In genomic region chr6:87092435-87092834, GRCh38 we compare ENCODE assay signal across 24 cellular contexts. TPM values are rescaled to one million over a fixed set of nuclear protein-coding genes. Genes with fewer than 3 reads are reported as not detected.
DNase-seq lines count a peak whose midpoint lies in the region; ATAC-seq and TF ChIP-seq lines count a peak whose summit lies in the region.
"Had no signal": no experiment of that assay in that cellular context is flagged by ENCODE, and none has a peak within 500 bp of the region (broad histone marks: within the 10 kb centered on the region; RNA-seq: fewer than 3 reads in every experiment).

No MANE protein-coding gene starts in this region.

- H3K9ac ChIP-seq in H9 (ENCODE audit: extremely low read depth, insufficient read length, low read length), result no peak overlapping the region
- H3K9ac ChIP-seq: KMS-11 had no signal

- H2BK20ac ChIP-seq in H9 (ENCODE audit: low read depth, low read length, poor library complexity, severe bottlenecking), result no peak overlapping the region

- no peak overlapping the region for H3T11ph ChIP-seq in H9 (ENCODE audit: low read length)

- no peak overlapping the region for H2BK12ac ChIP-seq in H9 (ENCODE audit: insufficient read length, low read depth, low read length)

- H3K56ac ChIP-seq in H9 (ENCODE audit: insufficient read length, low read depth, low read length), result no peak overlapping the region

- no peaks in the 10 kb centered on the region for H3K36me3 Mint-ChIP-seq in H9 (ENCODE audit: insufficient read depth in 1 of 3, low read depth in 3 of 3)
- H3K36me3 Mint-ChIP-seq in HFFc6 (ENCODE audit: low read depth), result no peaks in the 10 kb centered on the region
- no peaks in the 10 kb centered on the region for H3K36me3 Mint-ChIP-seq in WTC11
- no peaks in the 10 kb centered on the region for H3K36me3 Mint-ChIP-seq in nephron progenitor cell (ENCODE audit: low read depth)
- H3K36me3 Mint-ChIP-seq in osteocyte (ENCODE audit: unreplicated experiment), result no peaks in the 10 kb centered on the region
- H3K36me3 Mint-ChIP-seq: CD4-positive, CD25-positive, alpha-beta regulatory T cell; CD8-positive, alpha-beta memory T cell had no signal

- H3K4me3 Mint-ChIP-seq in H9, result no peak overlapping the region
- H3K4me3 Mint-ChIP-seq in HFFc6, result no peak overlapping the region; the same call in 1 of the 2 replicates
- no peak overlapping the region for H3K4me3 Mint-ChIP-seq in WTC11
- no peak overlapping the region for H3K4me3 Mint-ChIP-seq in nephron progenitor cell
- H3K4me3 Mint-ChIP-seq in osteocyte (ENCODE audit: unreplicated experiment), result no peak overlapping the region
- H3K4me3 Mint-ChIP-seq: CD4-positive, CD25-positive, alpha-beta regulatory T cell; CD8-positive, alpha-beta memory T cell had no signal

- no peak overlapping the region for H2BK5ac ChIP-seq in H9 (ENCODE audit: insufficient read length, low read length)

- no peaks in the 10 kb centered on the region for H3K9me3 Mint-ChIP-seq in H9
- no peaks in the 10 kb centered on the region for H3K9me3 Mint-ChIP-seq in HFFc6
- no peaks in the 10 kb centered on the region for H3K9me3 Mint-ChIP-seq in WTC11
- no peaks in the 10 kb centered on the region for H3K9me3 Mint-ChIP-seq in nephron progenitor cell
- no peaks in the 10 kb centered on the region for H3K9me3 Mint-ChIP-seq in osteocyte (ENCODE audit: unreplicated experiment)
- H3K9me3 Mint-ChIP-seq: CD8-positive, alpha-beta memory T cell had no signal

- no peak overlapping the region for H3K18ac ChIP-seq in H9 (ENCODE audit: insufficient read length, low read depth, low read length)

- H3K4me2 ChIP-seq in H9 (ENCODE audit: insufficient read depth, insufficient read length, low read length), result no peak overlapping the region
- H3K4me2 ChIP-seq: KMS-11 had no signal

- H3K27me3 Mint-ChIP-seq in H9 (ENCODE audit: low read depth) (no peaks in the 10 kb centered on the region), HFFc6 (ENCODE audit: insufficient read depth) (peaks cover 3% of the 10 kb centered on the region), WTC11 (ENCODE audit: low read depth) (no peaks in the 10 kb centered on the region), nephron progenitor cell (ENCODE audit: low read depth, poor library complexity) (peaks cover 9% of the 10 kb centered on the region), osteocyte (ENCODE audit: unreplicated experiment) (peaks cover 7% of the 10 kb centered on the region)

- H3K27me3 ChIP-seq in H9 (ENCODE audit: insufficient read depth, low read length) (no peaks in the 10 kb centered on the region), prostate gland (replicated peaks; ENCODE audit: insufficient read depth) (no peaks in the 10 kb centered on the region)

- H3K27ac ChIP-seq in H9 (ENCODE audit: insufficient read length, low read depth, low read length), result no peak overlapping the region
- no peak overlapping the region for H3K27ac ChIP-seq in prostate gland
- H3K27ac ChIP-seq: KMS-11 had no signal

- no peaks in the 10 kb centered on the region for H3K23me2 ChIP-seq in H9 (ENCODE audit: insufficient read length, low read depth, low read length, poor library complexity, severe bottlenecking)

- no peak overlapping the region for H3K23ac ChIP-seq in H9 (ENCODE audit: insufficient read length, low read depth, low read length)

- no peak overlapping the region for H3K4me3 ChIP-seq in prostate gland
- H3K4me3 ChIP-seq: GM12878, HAP-1 had no signal

- intact Hi-C loops in prostate gland (cut with DNase I), result no loop called here

- H3K36me3 ChIP-seq in prostate gland, result no peaks in the 10 kb centered on the region
- H3K36me3 ChIP-seq: BE2C, HAP-1 had no signal

- H3K4me1 Mint-ChIP-seq in H9, result no peaks in the 10 kb centered on the region
- peaks cover 35% of the 10 kb centered on the region for H3K4me1 Mint-ChIP-seq in HFFc6 (ENCODE audit: low read depth)
- H3K4me1 Mint-ChIP-seq in WTC11, result 0 out of 2 replicates have a peak, but pooled peaks cover 5% of the 10 kb centered on the region
- H3K4me1 Mint-ChIP-seq in nephron progenitor cell, result no peaks in the 10 kb centered on the region
- peaks cover 23% of the 10 kb centered on the region for H3K4me1 Mint-ChIP-seq in osteocyte (ENCODE audit: unreplicated experiment)
- H3K4me1 Mint-ChIP-seq: CD4-positive, CD25-positive, alpha-beta regulatory T cell; CD8-positive, alpha-beta memory T cell had no signal

- ATAC-seq in WTC11, result no peak
- ATAC-seq: GM12878, HepG2 had no signal

- DNase-seq in H9, result no peak
- DNase-seq in HFFc6, result no peak
- no peak for DNase-seq in WTC11 (ENCODE audit: low spot score)
- DNase-seq in nephron progenitor cell, result no peak
- DNase-seq in NOMO-1 (lab: John Stamatoyannopoulos, UW; ENCODE audit: unreplicated experiment in 2 of 2), result no peak
- DNase-seq in osteocyte (ENCODE audit: extremely low spot score, unreplicated experiment), result no peak
- DNase-seq in prostate gland (ENCODE audit: low spot score), result no peak
- DNase-seq in epidermal melanocyte (ENCODE audit: insufficient read length, low spot score), result no peak
- DNase-seq: ACHN; BE2C; C1 segment of cervical spinal cord; CD4-positive, CD25-positive, alpha-beta regulatory T cell; CD8-positive, alpha-beta memory T cell; COR-L47; DMS 273 treated with DMSO at 0.1 percent for 48 hours; DMS53; DND-41; EL had no signal

- H2AK5ac ChIP-seq in H9 (ENCODE audit: insufficient read length, low read length), result no peak overlapping the region

- H4K91ac ChIP-seq in H9 (ENCODE audit: insufficient read length, low read depth, low read length), result no peak overlapping the region

- WGBS in H9 (ENCODE audit: extremely low coverage, insufficient read length, low lambda C conversion rate), result no CpG with 5 or more reads among the region's 3 CpGs
- WGBS in prostate gland, result 68% methylated on average over 3 of the region's 3 CpGs

- H3K14ac ChIP-seq in H9 (ENCODE audit: insufficient read depth, low read length), result no peak overlapping the region

- no peak overlapping the region for H2AFZ ChIP-seq in H9 (ENCODE audit: low read length)

- no peaks in the 10 kb centered on the region for H3K9me3 ChIP-seq in H9 (ENCODE audit: control insufficient read depth, low read depth, low read length)
- H3K9me3 ChIP-seq in prostate gland, result no peaks in the 10 kb centered on the region
- H3K9me3 ChIP-seq: BE2C, HAP-1 had no signal

- no peak overlapping the region for H4K8ac ChIP-seq in H9 (replicated peaks; ENCODE audit: insufficient read length, low read depth, low read length)

- no peak overlapping the region for H3K4ac ChIP-seq in H9 (ENCODE audit: low read depth, low read length)

- no peak overlapping the region for H2BK120ac ChIP-seq in H9 (ENCODE audit: low read depth, low read length, poor library complexity, severe bottlenecking)

- POLR2A ChIA-PET in WTC11 (lab: Charles Lee), result no interaction called here

- H4K5ac ChIP-seq in H9 (ENCODE audit: insufficient read length, low read depth, low read length), result no peak overlapping the region

- no peaks in the 10 kb centered on the region for H3K79me2 ChIP-seq in H9 (ENCODE audit: insufficient read depth, low read length)

- no peaks in the 10 kb centered on the region for H4K20me1 ChIP-seq in H9 (ENCODE audit: control insufficient read depth, insufficient read depth, insufficient read length)

- CTCF ChIA-PET in WTC11 (lab: Charles Lee), result interaction anchor here (4.1 kb wide), 1 partner anchor 13 kb away, joined by 33 read pairs; no protein-coding TSS in a partner anchor

- no peak for TF ChIP-seq CTCF in H9 (conservative IDR thresholded peaks at IDR 0.05)
- no peak for TF ChIP-seq CTCF in HFFc6 (IDR thresholded peaks at IDR 0.05)
- no peak for TF ChIP-seq CTCF in WTC11 (IDR thresholded peaks at IDR 0.05)
- TF ChIP-seq CTCF in nephron progenitor cell (IDR thresholded peaks at IDR 0.05), result no peak
- no peak for TF ChIP-seq CTCF in osteocyte (IDR thresholded peaks at IDR 0.05)
- TF ChIP-seq CTCF in prostate gland (IDR thresholded peaks at IDR 0.05), result no peak

- no peak overlapping the region for H2BK15ac ChIP-seq in H9 (ENCODE audit: low read depth, low read length)

- TF ChIP-seq POLR2A in prostate gland (IDR thresholded peaks at IDR 0.05), result no peak

- peak overlapping the region in 2 of 3 experiments; percentile 20 to 26; a peak in 1 of 7 replicates for H3K27ac Mint-ChIP-seq in H9
- H3K27ac Mint-ChIP-seq in HFFc6, result peak overlapping the region; percentile 51
- H3K27ac Mint-ChIP-seq in WTC11, result no peak overlapping the region
- H3K27ac Mint-ChIP-seq in nephron progenitor cell, result peak overlapping the region; percentile 36
- no peak overlapping the region for H3K27ac Mint-ChIP-seq in osteocyte (ENCODE audit: unreplicated experiment)
- H3K27ac Mint-ChIP-seq: CD4-positive, CD25-positive, alpha-beta regulatory T cell; CD8-positive, alpha-beta memory T cell had no signal

- no peaks in the 10 kb centered on the region for H3K79me1 ChIP-seq in H9 (ENCODE audit: insufficient read depth, low read depth, low read length, poor library complexity, severe bottlenecking)

- H3K4me1 ChIP-seq in H9 (ENCODE audit: insufficient read depth, low read length), result no peaks in the 10 kb centered on the region
- no peaks in the 10 kb centered on the region for H3K4me1 ChIP-seq in prostate gland (replicated peaks)
- H3K4me1 ChIP-seq: BE2C, HAP-1 had no signal

TF ChIP-seq in WTC11, 78 proteins besides CTCF, POLR2A, EP300 and RAD21 (continues in another document):
- TF ChIP-seq, protein P1, sequence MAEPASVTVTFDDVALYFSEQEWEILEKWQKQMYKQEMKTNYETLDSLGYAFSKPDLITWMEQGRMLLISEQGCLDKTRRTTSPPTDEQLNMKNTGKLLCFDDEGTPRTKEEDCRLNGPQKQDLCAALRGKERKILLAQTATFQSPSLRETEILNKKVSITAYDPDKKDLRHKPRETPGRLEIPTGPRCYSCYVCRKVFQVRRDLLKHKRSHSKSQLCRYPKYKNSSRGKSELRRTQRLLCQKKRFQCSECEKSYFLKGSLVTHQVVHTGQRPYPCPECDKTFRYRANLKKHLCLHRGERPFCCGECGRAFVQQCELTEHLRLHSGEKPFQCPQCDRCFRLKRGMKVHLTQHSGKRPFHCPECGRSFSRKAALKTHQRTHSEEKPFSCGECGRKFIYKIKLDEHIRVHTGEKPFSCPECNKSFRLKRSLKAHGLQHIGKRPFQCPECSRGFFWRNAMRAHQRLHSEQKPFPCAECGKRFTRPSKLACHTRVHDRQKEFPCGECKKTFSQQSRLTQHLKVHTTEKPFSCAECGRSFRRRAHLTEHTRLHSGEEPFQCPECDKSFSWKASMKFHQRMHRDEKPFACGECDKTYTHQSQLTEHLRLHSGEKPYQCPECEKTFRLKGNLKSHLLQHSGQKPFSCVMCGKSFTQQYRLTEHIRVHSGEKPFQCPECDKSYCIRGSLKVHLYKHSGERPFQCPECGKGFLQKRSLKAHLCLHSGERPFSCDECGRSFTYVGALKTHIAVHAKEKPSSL (CRISPR knock-in tag; conservative IDR thresholded peaks at IDR 0.05), result no peak

RNA-seq across cellular contexts. Expression of gene CGA, which starts 2.5 kb away (rescaled TPM):
- total RNA-seq in H9 (2021) (not detected in 2 replicates), WTC11 (2021) (not detected in 3 replicates), osteocyte (not detected in 2 replicates), prostate gland (1 to 10 TPM in 1 of 2 donors, not detected in 1; 2.2 TPM)
- 1 to 10 TPM in 5 of 6 experiments, under 1 TPM in 1; 0.78 to 1.5 (median 1.1) TPM for total RNA-seq in HFFc6 (2021; fragmentation: NEBNext Ultra II Directional; extraction: Animal tissue kit (Norgen Biotek cat#: 25700))
- total RNA-seq: CD8-positive, alpha-beta memory T cell; G401; GM12878; H1; HepG2 had no signal

Comparison
In these comparisons a context has a peak if more than half of its experiments do, and no peak if none do; other contexts are left out.
1. H3K27ac Mint-ChIP-seq: peak in H9 (2 of 3), HFFc6 (single experiment) and nephron progenitor cell (single experiment); none in WTC11 (single experiment) and osteocyte (single experiment).